In the genomic region with DNA sequence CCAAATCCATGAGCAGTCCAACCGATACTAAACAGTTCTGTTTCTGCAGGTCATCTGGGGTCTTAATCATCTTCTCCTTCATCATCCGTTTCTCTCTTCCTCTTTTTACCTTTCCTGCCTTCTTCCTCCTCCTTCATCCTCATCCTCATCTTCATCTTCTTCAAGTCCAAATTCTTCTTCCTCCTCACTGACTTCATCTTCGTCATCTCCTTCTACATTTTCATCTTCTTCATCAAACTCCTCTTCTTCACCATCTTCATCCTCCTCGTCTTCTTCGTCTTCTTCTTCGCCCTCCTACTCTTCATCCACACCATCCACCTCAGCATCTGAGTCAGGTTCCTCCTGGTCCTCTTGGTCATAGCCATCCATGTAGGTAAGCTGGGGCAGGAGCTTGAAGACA, we compare ENCODE assay signal across 38 cellular contexts. TPM values are rescaled to one million over a fixed set of nuclear protein-coding genes. Genes with fewer than 3 reads are reported as not detected.
"Had no signal": no experiment of that assay in that cellular context is flagged by ENCODE, and none has a peak within 500 bp of the region (broad histone marks: within the 10 kb centered on the region; RNA-seq: fewer than 3 reads in every experiment).

No MANE protein-coding gene starts in this region.

- FAIRE-seq: astrocyte, TTC549 had no signal

- H3K4me3 ChIP-seq: adrenal gland, body of pancreas, breast epithelium had no signal

- H3K27me3 ChIP-seq: adrenal gland, body of pancreas, breast epithelium had no signal

- H3K27ac Mint-ChIP-seq: activated B cell treated with CpG ODN at 0.5 μM for 24 hours; activated CD4-positive, alpha-beta memory T cell treated with anti-CD3 and anti-CD28 coated beads for 36 hours; activated CD4-positive, alpha-beta T cell treated with anti-CD3 and anti-CD28 coated beads, Interleukin-2, amount 10 ng/mL, durations not matched to agents 24 days and 14 days; activated CD8-positive, alpha-beta T cell treated with anti-CD3 and anti-CD28 coated beads for 36 hours; activated naive CD4-positive, alpha-beta T cell treated with anti-CD3 and anti-CD28 coated beads for 36 hours; activated naive CD4-positive, alpha-beta T cell treated with anti-CD3 and anti-CD28 coated beads, Interleukin-2, amount 50 U/mL, for 72 hours; activated naive CD8-positive, alpha-beta T cell treated with anti-CD3 and anti-CD28 coated beads for 36 hours; activated T-cell treated with anti-CD3 and anti-CD28 coated beads, Interleukin-2, amount 50 U/mL, for 72 hours; activated T-helper 1 cell treated with anti-CD3 and anti-CD28 coated beads, Interleukin-12 subunit alpha, Interleukin-12 subunit beta, Interleukin-2, Interleukin-4 antibody, amounts not matched to agents 30 ng/mL and 10 ng/mL and 1 ng/mL, durations not matched to agents 14 hours and 24 hours and 36 hours; activated T-helper 17 cell treated with anti-CD3 and anti-CD28 coated beads, Interleukin-2, amount 50 U/mL, for 72 hours; T-cell; T-helper 2 cell treated with Interferon-gamma antibody and Interleukin-4, amounts not matched to agents 5 μg/mL and 100 μg/mL, for 36 hours had no signal

- H3K4me1 ChIP-seq: body of pancreas, breast epithelium had no signal

- H3K27ac ChIP-seq: adrenal gland, body of pancreas, brain microvascular endothelial cell, breast epithelium, VCaP had no signal

- H3K36me3 ChIP-seq: adrenal gland, brain microvascular endothelial cell, breast epithelium had no signal

- H3K4me3 Mint-ChIP-seq: activated B cell treated with CpG ODN at 0.5 μM for 24 hours; activated CD4-positive, alpha-beta memory T cell treated with anti-CD3 and anti-CD28 coated beads for 36 hours; activated CD4-positive, alpha-beta T cell treated with anti-CD3 and anti-CD28 coated beads, Interleukin-2, amount 10 ng/mL, durations not matched to agents 24 days and 14 days; activated CD8-positive, alpha-beta T cell treated with anti-CD3 and anti-CD28 coated beads for 36 hours; activated naive CD4-positive, alpha-beta T cell treated with anti-CD3 and anti-CD28 coated beads for 36 hours; activated naive CD8-positive, alpha-beta T cell treated with anti-CD3 and anti-CD28 coated beads for 36 hours; activated T-cell treated with anti-CD3 and anti-CD28 coated beads, Interleukin-2, amount 50 U/mL, for 4 hours; activated T-cell treated with anti-CD3 and anti-CD28 coated beads, Interleukin-2, amount 50 U/mL, for 72 hours; activated T-helper 1 cell treated with anti-CD3 and anti-CD28 coated beads, Interleukin-12 subunit alpha, Interleukin-12 subunit beta, Interleukin-2, Interleukin-4 antibody, amounts not matched to agents 30 ng/mL and 10 ng/mL and 1 ng/mL, durations not matched to agents 14 hours and 24 hours and 36 hours; activated T-helper 17 cell treated with anti-CD3 and anti-CD28 coated beads, Interleukin-2, amount 50 U/mL, for 72 hours; T-cell; T-helper 2 cell treated with Interferon-gamma antibody and Interleukin-4, amounts not matched to agents 5 μg/mL and 100 μg/mL, for 36 hours had no signal

- H3K9me3 ChIP-seq: adrenal gland, body of pancreas, breast epithelium had no signal

- H3K27me3 Mint-ChIP-seq: activated B cell treated with CpG ODN at 0.5 μM for 24 hours; activated CD4-positive, alpha-beta memory T cell treated with anti-CD3 and anti-CD28 coated beads for 36 hours; activated CD8-positive, alpha-beta T cell treated with anti-CD3 and anti-CD28 coated beads for 36 hours; activated naive CD8-positive, alpha-beta T cell treated with anti-CD3 and anti-CD28 coated beads for 36 hours had no signal

- DNase-seq: activated B cell treated with CpG ODN at 0.5 μM for 24 hours; activated CD4-positive, alpha-beta memory T cell treated with anti-CD3 and anti-CD28 coated beads for 36 hours; activated CD4-positive, alpha-beta T cell treated with anti-CD3 and anti-CD28 coated beads for 4 hours; activated CD4-positive, alpha-beta T cell treated with anti-CD3 and anti-CD28 coated beads, Interleukin-2, amount 10 ng/mL, durations not matched to agents 24 days and 14 days; activated CD4-positive, alpha-beta T cell treated with anti-CD3 and anti-CD28 coated beads, Interleukin-2, amount 50 U/mL, for 1 hour; activated CD4-positive, alpha-beta T cell treated with anti-CD3 and anti-CD28 coated beads, Interleukin-2, amount 50 U/mL, for 4 hours; activated CD4-positive, CD25-positive, alpha-beta regulatory T cell treated with anti-CD3 and anti-CD28 coated beads, Interleukin-2, amount 50 U/mL, for 72 hours; activated CD8-positive, alpha-beta memory T cell treated with anti-CD3 and anti-CD28 coated beads, Interleukin-2, amount 50 U/mL, for 4 hours; activated CD8-positive, alpha-beta T cell treated with anti-CD3 and anti-CD28 coated beads for 36 hours; activated gamma-delta T cell treated with Interleukin-2 at 50 U/mL for 16 hours; activated naive CD4-positive, alpha-beta T cell; activated naive CD4-positive, alpha-beta T cell treated with anti-CD3 and anti-CD28 coated beads for 36 hours; activated naive CD4-positive, alpha-beta T cell treated with anti-CD3 and anti-CD28 coated beads, Interleukin-2, amount 50 U/mL, for 16 hours; activated naive CD8-positive, alpha-beta T cell treated with anti-CD3 and anti-CD28 coated beads for 36 hours; activated T-cell treated with anti-CD3 and anti-CD28 coated beads for 4 hours; activated T-cell treated with anti-CD3 and anti-CD28 coated beads, Interleukin-2, amount 50 U/mL, for 1 hour; activated T-cell treated with anti-CD3 and anti-CD28 coated beads, Interleukin-2, amount 50 U/mL, for 4 hours; activated T-cell treated with anti-CD3 and anti-CD28 coated beads, Interleukin-2, amount 50 U/mL, for 72 hours; amniotic stem cell; body of pancreas; brain microvascular endothelial cell; central memory CD4-positive, alpha-beta T cell; T-cell; T-helper 2 cell; T-helper 9 cell had no signal

- H3K36me3 Mint-ChIP-seq: activated CD4-positive, alpha-beta memory T cell treated with anti-CD3 and anti-CD28 coated beads for 36 hours; activated naive CD4-positive, alpha-beta T cell treated with anti-CD3 and anti-CD28 coated beads, Interleukin-2, amount 50 U/mL, for 72 hours; activated naive CD8-positive, alpha-beta T cell treated with anti-CD3 and anti-CD28 coated beads for 36 hours; T-cell had no signal

- H3K4me1 Mint-ChIP-seq: activated B cell treated with CpG ODN at 0.5 μM for 24 hours; activated CD4-positive, alpha-beta T cell treated with anti-CD3 and anti-CD28 coated beads, Interleukin-2, amount 10 ng/mL, durations not matched to agents 24 days and 14 days; activated naive CD8-positive, alpha-beta T cell treated with anti-CD3 and anti-CD28 coated beads for 36 hours; activated T-helper 17 cell treated with anti-CD3 and anti-CD28 coated beads, Interleukin-2, amount 50 U/mL, for 72 hours; T-cell had no signal

- ATAC-seq: activated CD8-positive, alpha-beta T cell treated with anti-CD3 and anti-CD28 coated beads for 36 hours; activated naive CD4-positive, alpha-beta T cell treated with anti-CD3 and anti-CD28 coated beads, Interleukin-2, amount 50 U/mL, for 72 hours; activated T-cell treated with anti-CD3 and anti-CD28 coated beads, Interleukin-2, amount 50 U/mL, for 4 hours; activated T-cell treated with anti-CD3 and anti-CD28 coated beads, Interleukin-2, amount 50 U/mL, for 72 hours; activated T-helper 17 cell treated with anti-CD3 and anti-CD28 coated beads, Interleukin-2, amount 50 U/mL, for 72 hours; body of pancreas; T-cell had no signal

- H3K9me3 Mint-ChIP-seq: activated B cell treated with CpG ODN at 0.5 μM for 24 hours; activated CD4-positive, alpha-beta memory T cell treated with anti-CD3 and anti-CD28 coated beads for 36 hours; activated CD4-positive, alpha-beta T cell treated with anti-CD3 and anti-CD28 coated beads, Interleukin-2, amount 10 ng/mL, durations not matched to agents 24 days and 14 days; activated CD8-positive, alpha-beta T cell treated with anti-CD3 and anti-CD28 coated beads for 36 hours; activated naive CD4-positive, alpha-beta T cell treated with anti-CD3 and anti-CD28 coated beads for 36 hours; activated naive CD4-positive, alpha-beta T cell treated with anti-CD3 and anti-CD28 coated beads, Interleukin-2, amount 50 U/mL, for 72 hours; activated naive CD8-positive, alpha-beta T cell treated with anti-CD3 and anti-CD28 coated beads for 36 hours; activated T-cell treated with anti-CD3 and anti-CD28 coated beads, Interleukin-2, amount 50 U/mL, for 4 hours; activated T-cell treated with anti-CD3 and anti-CD28 coated beads, Interleukin-2, amount 50 U/mL, for 72 hours; activated T-helper 1 cell treated with anti-CD3 and anti-CD28 coated beads, Interleukin-12 subunit alpha, Interleukin-12 subunit beta, Interleukin-2, Interleukin-4 antibody, amounts not matched to agents 30 ng/mL and 10 ng/mL and 1 ng/mL, durations not matched to agents 14 hours and 24 hours and 36 hours; activated T-helper 17 cell treated with anti-CD3 and anti-CD28 coated beads, Interleukin-2, amount 50 U/mL, for 72 hours; T-cell; T-helper 2 cell treated with Interferon-gamma antibody and Interleukin-4, amounts not matched to agents 5 μg/mL and 100 μg/mL, for 36 hours had no signal

RNA-seq across cellular contexts. Expression of gene GOLGA6D, which starts 39.1 kb away (rescaled TPM):
- total RNA-seq: activated B cell treated with CpG ODN at 0.5 μM for 24 hours; activated CD4-positive, alpha-beta T cell treated with anti-CD3 and anti-CD28 coated beads, Interleukin-2, amount 10 ng/mL, durations not matched to agents 24 days and 14 days; activated CD8-positive, alpha-beta memory T cell treated with anti-CD3 and anti-CD28 coated beads for 36 hours; activated CD8-positive, alpha-beta T cell treated with anti-CD3 and anti-CD28 coated beads for 36 hours; activated naive CD4-positive, alpha-beta T cell treated with anti-CD3 and anti-CD28 coated beads for 36 hours; activated naive CD8-positive, alpha-beta T cell treated with anti-CD3 and anti-CD28 coated beads for 36 hours; activated T-cell treated with anti-CD3 and anti-CD28 coated beads, Interleukin-2, amount 50 U/mL, for 4 hours; activated T-helper 1 cell treated with anti-CD3 and anti-CD28 coated beads, Interleukin-12 subunit alpha, Interleukin-12 subunit beta, Interleukin-2, Interleukin-4 antibody, amounts not matched to agents 30 ng/mL and 10 ng/mL and 1 ng/mL, durations not matched to agents 14 hours and 24 hours and 36 hours; astrocyte; body of pancreas; cardiac septum; cerebellum; T-helper 1 cell treated with Interleukin-12 subunit alpha and Interleukin-12 subunit beta and Interleukin-4 antibody, amounts not matched to agents 30 ng/mL and 1 ng/mL, for 36 hours had no signal
